19 cellular contexts compared by ENCODE assay signal in genomic region chrX:50000937-50001542, GRCh38.
"Had no signal": no experiment of that assay in that cellular context is flagged by ENCODE, and none has a peak within 500 bp of the region (broad histone marks: within the 10 kb centered on the region; RNA-seq: fewer than 3 reads in every experiment).

No MANE protein-coding gene starts in this region.

- ATAC-seq: gastroesophageal sphincter; naive thymus-derived CD8-positive, alpha-beta T cell; stimulated activated naive CD8-positive, alpha-beta T cell treated with anti-CD3 and anti-CD28 coated beads, Interleukin-15, Interleukin-2, amounts not matched to agents 100 U/mL and 50 U/mL, for 24 hours; upper lobe of right lung had no signal

- H3K9me3 Mint-ChIP-seq: activated naive CD8-positive, alpha-beta T cell treated with anti-CD3 and anti-CD28 coated beads for 36 hours; activated T-cell treated with anti-CD3 and anti-CD28 coated beads, Interleukin-2, amount 50 U/mL, for 24 hours; activated T-helper 2 cell treated with anti-CD3 and anti-CD28 coated beads, Interferon-gamma antibody, Interleukin-2, Interleukin-4, amounts not matched to agents 10 μg/mL and 5 μg/mL and 100 μg/mL, durations not matched to agents 14 hours and 24 hours and 36 hours; naive thymus-derived CD8-positive, alpha-beta T cell; T-helper 2 cell treated with Interferon-gamma antibody and Interleukin-4, amounts not matched to agents 5 μg/mL and 100 μg/mL, for 36 hours had no signal

- H3K4me3 Mint-ChIP-seq: activated naive CD8-positive, alpha-beta T cell treated with anti-CD3 and anti-CD28 coated beads for 36 hours; activated T-cell treated with anti-CD3 and anti-CD28 coated beads, Interleukin-2, amount 50 U/mL, for 24 hours; naive thymus-derived CD8-positive, alpha-beta T cell; T-helper 2 cell treated with Interferon-gamma antibody and Interleukin-4, amounts not matched to agents 5 μg/mL and 100 μg/mL, for 36 hours had no signal

- H3K4me1 Mint-ChIP-seq: activated naive CD8-positive, alpha-beta T cell treated with anti-CD3 and anti-CD28 coated beads for 36 hours had no signal

- DNase-seq: activated CD4-positive, alpha-beta T cell treated with anti-CD3 and anti-CD28 coated beads, Interleukin-2, amount 50 U/mL, for 1 hour; activated CD4-positive, CD25-positive, alpha-beta regulatory T cell treated with anti-CD3 and anti-CD28 coated beads, Interleukin-2, amount 50 U/mL, for 72 hours; activated naive CD4-positive, alpha-beta T cell; activated naive CD8-positive, alpha-beta T cell treated with anti-CD3 and anti-CD28 coated beads for 36 hours; activated T-cell treated with anti-CD3 and anti-CD28 coated beads, Interleukin-2, amount 50 U/mL, for 24 hours; central memory CD4-positive, alpha-beta T cell; head of caudate nucleus; hypothalamus; left ventricle myocardium inferior; naive thymus-derived CD8-positive, alpha-beta T cell; retina; sigmoid colon; stimulated activated CD4-positive, alpha-beta T cell treated with anti-CD3 and anti-CD28 coated beads, Interleukin-2, amount 100 ng/mL, for 48 hours; stimulated activated naive CD8-positive, alpha-beta T cell treated with anti-CD3 and anti-CD28 coated beads, Interleukin-15, Interleukin-2, amounts not matched to agents 100 U/mL and 50 U/mL, for 24 hours; upper lobe of right lung; WERI-Rb-1 had no signal

- H3K27ac Mint-ChIP-seq: activated naive CD8-positive, alpha-beta T cell treated with anti-CD3 and anti-CD28 coated beads for 36 hours; activated T-cell treated with anti-CD3 and anti-CD28 coated beads, Interleukin-2, amount 50 U/mL, for 24 hours; activated T-helper 2 cell treated with anti-CD3 and anti-CD28 coated beads, Interferon-gamma antibody, Interleukin-2, Interleukin-4, amounts not matched to agents 10 μg/mL and 5 μg/mL and 100 μg/mL, durations not matched to agents 14 hours and 24 hours and 36 hours; T-helper 2 cell treated with Interferon-gamma antibody and Interleukin-4, amounts not matched to agents 5 μg/mL and 100 μg/mL, for 36 hours had no signal

- H3K36me3 Mint-ChIP-seq: activated naive CD8-positive, alpha-beta T cell treated with anti-CD3 and anti-CD28 coated beads for 36 hours; naive thymus-derived CD8-positive, alpha-beta T cell had no signal

- H3K27me3 Mint-ChIP-seq: activated naive CD8-positive, alpha-beta T cell treated with anti-CD3 and anti-CD28 coated beads for 36 hours; naive thymus-derived CD8-positive, alpha-beta T cell had no signal
